In the genomic region with DNA sequence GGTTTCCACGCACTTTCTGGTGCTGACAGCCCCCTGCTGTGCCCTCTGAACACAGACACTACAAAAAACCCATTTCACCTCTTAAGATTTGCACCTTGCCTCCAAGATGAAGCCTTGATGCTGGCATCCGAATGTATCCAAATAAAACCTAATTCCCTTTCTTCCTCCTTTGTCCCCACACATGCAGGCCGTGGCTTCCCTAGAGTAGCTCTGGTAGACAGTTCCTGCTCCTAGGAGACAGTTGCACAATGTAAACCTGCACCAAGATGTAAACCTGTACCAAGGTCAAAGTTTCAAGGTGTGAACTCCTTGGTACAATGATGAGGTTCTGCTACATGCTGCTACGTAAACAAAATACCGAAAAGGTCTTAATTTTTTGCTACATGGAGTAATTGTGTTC, we compare ENCODE assay signal across 1 cellular context.
TF ChIP-seq lines count a peak whose summit lies in the region.

No MANE protein-coding gene starts in this region.

TF ChIP-seq in IMR-90, 13 proteins besides CTCF, POLR2A, EP300 and RAD21:
- TF ChIP-seq, protein P1, sequence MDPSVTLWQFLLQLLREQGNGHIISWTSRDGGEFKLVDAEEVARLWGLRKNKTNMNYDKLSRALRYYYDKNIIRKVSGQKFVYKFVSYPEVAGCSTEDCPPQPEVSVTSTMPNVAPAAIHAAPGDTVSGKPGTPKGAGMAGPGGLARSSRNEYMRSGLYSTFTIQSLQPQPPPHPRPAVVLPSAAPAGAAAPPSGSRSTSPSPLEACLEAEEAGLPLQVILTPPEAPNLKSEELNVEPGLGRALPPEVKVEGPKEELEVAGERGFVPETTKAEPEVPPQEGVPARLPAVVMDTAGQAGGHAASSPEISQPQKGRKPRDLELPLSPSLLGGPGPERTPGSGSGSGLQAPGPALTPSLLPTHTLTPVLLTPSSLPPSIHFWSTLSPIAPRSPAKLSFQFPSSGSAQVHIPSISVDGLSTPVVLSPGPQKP (IDR thresholded peaks at IDR 0.05; ENCODE audit: borderline replicate concordance, low read depth, low read length): no peak
- TF ChIP-seq SMC3 (IDR thresholded peaks at IDR 0.05; ENCODE audit: low read depth, low read length) (no peak), CEBPB (IDR thresholded peaks at IDR 0.05; ENCODE audit: low read depth, low read length) (no peak), RFX5 (IDR thresholded peaks at IDR 0.05; ENCODE audit: low read depth, low read length) (no peak), NFE2L2 (IDR thresholded peaks at IDR 0.05; ENCODE audit: low read depth, low read length) (no peak), CHD1 (IDR thresholded peaks at IDR 0.05; ENCODE audit: low read depth, low read length) (no peak), RCOR1 (IDR thresholded peaks at IDR 0.05; ENCODE audit: insufficient replicate concordance, low read length) (no peak), MXI1 (IDR thresholded peaks at IDR 0.05; ENCODE audit: borderline replicate concordance, low read depth, low read length) (no peak), MAFK (IDR thresholded peaks at IDR 0.05; ENCODE audit: low read depth, low read length) (no peak), MAZ (IDR thresholded peaks at IDR 0.05; ENCODE audit: borderline replicate concordance, low read depth, low read length) (no peak), FOS (IDR thresholded peaks at IDR 0.05; ENCODE audit: low read depth, low read length) (no peak), BHLHE40 (IDR thresholded peaks at IDR 0.05; ENCODE audit: low read depth, low read length) (no peak)
- TF ChIP-seq, protein P2, sequence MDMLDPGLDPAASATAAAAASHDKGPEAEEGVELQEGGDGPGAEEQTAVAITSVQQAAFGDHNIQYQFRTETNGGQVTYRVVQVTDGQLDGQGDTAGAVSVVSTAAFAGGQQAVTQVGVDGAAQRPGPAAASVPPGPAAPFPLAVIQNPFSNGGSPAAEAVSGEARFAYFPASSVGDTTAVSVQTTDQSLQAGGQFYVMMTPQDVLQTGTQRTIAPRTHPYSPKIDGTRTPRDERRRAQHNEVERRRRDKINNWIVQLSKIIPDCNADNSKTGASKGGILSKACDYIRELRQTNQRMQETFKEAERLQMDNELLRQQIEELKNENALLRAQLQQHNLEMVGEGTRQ (IDR thresholded peaks at IDR 0.05; ENCODE audit: low read depth, low read length): no peak
